13 cellular contexts compared by ENCODE assay signal in genomic region chr17:57877803-57878202, GRCh38. TPM values are rescaled to one million over a fixed set of nuclear protein-coding genes. Genes with fewer than 3 reads are reported as not detected.
A peak's percentile ranks its signal among the peaks of the same experiment; 100 is the strongest.
DNase-seq lines count a peak whose midpoint lies in the region; ATAC-seq and TF ChIP-seq lines count a peak whose summit lies in the region.
"Had no signal": no experiment of that assay in that cellular context is flagged by ENCODE, and none has a peak within 500 bp of the region (broad histone marks: within the 10 kb centered on the region; RNA-seq: fewer than 3 reads in every experiment).

No MANE protein-coding gene starts in this region.

- CTCF ChIA-PET in RWPE1 (lab: Yijun Ruan, JAX): interaction anchor here (0.6 to 0.7 kb wide), 2 partner anchors 272 to 380 kb away, joined by 3 to 5 read pairs; no protein-coding TSS in a partner anchor

- no peak for TF ChIP-seq EP300 in esophagus muscularis mucosa (IDR thresholded peaks at IDR 0.05)

- TF ChIP-seq POLR2A in esophagus muscularis mucosa (IDR thresholded peaks at IDR 0.05; ENCODE audit: low read depth): no peak

- H3K4me3 ChIP-seq in esophagus muscularis mucosa (no peak overlapping the region), rectal smooth muscle tissue (ENCODE audit: low read length) (no peak overlapping the region)
- H3K4me3 ChIP-seq: GM12878 had no signal

- peaks cover 0 to 52% (median 40%) of the 10 kb centered on the region in 4 donors for H3K36me3 ChIP-seq in esophagus muscularis mucosa
- peaks cover 6% of the 10 kb centered on the region for H3K36me3 ChIP-seq in rectal smooth muscle tissue (ENCODE audit: control insufficient read depth, insufficient read depth, low read length)

- peak overlapping the region; percentile 97 for H3K27ac ChIP-seq in RWPE1
- H3K27ac ChIP-seq in esophagus muscularis mucosa (replicated peaks in 1 of 4): peak overlapping the region; percentile 88 to 95 (median 93)
- H3K27ac ChIP-seq in rectal smooth muscle tissue (ENCODE audit: low read depth, low read length): peak overlapping the region; percentile 67

- TF ChIP-seq CTCF in RWPE1 (conservative IDR thresholded peaks at IDR 0.05; ENCODE audit: low read depth) (no peak), esophagus muscularis mucosa (IDR thresholded peaks at IDR 0.05) (no peak)

- no peaks in the 10 kb centered on the region for H3K9me3 ChIP-seq in esophagus muscularis mucosa
- H3K9me3 ChIP-seq: Caco-2 had no signal

- H3K4me1 ChIP-seq in esophagus muscularis mucosa (peaks cover 82 to 100% (median 97%) of the 10 kb centered on the region in 4 donors), rectal smooth muscle tissue (ENCODE audit: control insufficient read depth, insufficient read depth, low read length) (peaks cover 78% of the 10 kb centered on the region)

- H3K27me3 ChIP-seq in esophagus muscularis mucosa: no peaks in the 10 kb centered on the region
- no peaks in the 10 kb centered on the region for H3K27me3 ChIP-seq in rectal smooth muscle tissue (ENCODE audit: control insufficient read depth, insufficient read depth, low read length)

- DNase-seq in CD1c-positive myeloid dendritic cell (ENCODE audit: extremely low spot score) (peak; percentile 40), RWPE1 (ENCODE audit: low spot score) (no peak), esophagus muscularis mucosa (ENCODE audit: extremely low spot score) (no peak), NCI-H2171 treated with DMSO at 0.1 percent for 48 hours (lab: John Stamatoyannopoulos, UW) (no peak)
- DNase-seq: activated CD4-positive, alpha-beta T cell treated with anti-CD3 and anti-CD28 coated beads, Interleukin-2, amount 50 U/mL, for 4 hours; activated T-cell treated with anti-CD3 and anti-CD28 coated beads, Interleukin-2, amount 50 U/mL, for 24 hours; Caco-2; NCI-H510A treated with DMSO at 0.1 percent for 48 hours had no signal

- POLR2A ChIA-PET in RWPE1 (lab: Yijun Ruan, JAX; ENCODE audit: low non-redundant PET): no interaction called here

- 52% methylated on average over 5 of the region's 5 CpGs for WGBS in esophagus muscularis mucosa

- intact Hi-C loops in esophagus muscularis mucosa (cut with DNase I): loop anchor here (5.0 kb wide), 2 partner anchors 69 to 109 kb away; partner anchors contain the start of gene VEZF1

- no peak for ATAC-seq in HG03175 (IDR thresholded peaks at IDR 0.05; ENCODE audit: unreplicated experiment)
- no peak for ATAC-seq in GM21529 (IDR thresholded peaks at IDR 0.05; ENCODE audit: unreplicated experiment)
- no peak for ATAC-seq in GM18517 (IDR thresholded peaks at IDR 0.05; ENCODE audit: unreplicated experiment)
- ATAC-seq: GM12878 had no signal

- H3K9ac ChIP-seq in rectal smooth muscle tissue (ENCODE audit: low read length): no peak overlapping the region

RNA-seq across cellular contexts. Expression of gene MRPS23, which starts 28.0 kb away (rescaled TPM):
- 10 to 100 TPM; 11.6 to 22.2 (median 16.9) TPM for total RNA-seq in esophagus muscularis mucosa
